Comparison of ENCODE assay signal across 16 cellular contexts in genomic region chr4:130705023-130705422, GRCh38.
A peak's percentile ranks its signal among the peaks of the same experiment; 100 is the strongest.
DNase-seq lines count a peak whose midpoint lies in the region; ATAC-seq, FAIRE-seq and TF ChIP-seq lines count a peak whose summit lies in the region.
"Had no signal": no experiment of that assay in that cellular context is flagged by ENCODE, and none has a peak within 500 bp of the region (broad histone marks: within the 10 kb centered on the region; RNA-seq: fewer than 3 reads in every experiment).

No MANE protein-coding gene starts in this region.

- H3K27me3 Mint-ChIP-seq in HFFc6 (ENCODE audit: insufficient read depth) = peaks cover 3% of the 10 kb centered on the region
- H3K27me3 Mint-ChIP-seq: T-helper 17 cell had no signal

- H3K4me3 ChIP-seq in A673 (ENCODE audit: low read depth, low read length, poor library complexity, severe bottlenecking) (no peak overlapping the region), H1 (ENCODE audit: extremely low read depth in 1 of 4, insufficient read depth in 2 of 4, low read depth in 3 of 4, low read length in 4 of 4) (no peak overlapping the region)
- H3K4me3 ChIP-seq: A549 had no signal

- no peaks in the 10 kb centered on the region for H3K27me3 ChIP-seq in A673 (replicated peaks; ENCODE audit: insufficient read depth, low read depth, low read length, poor library complexity)
- no peaks in the 10 kb centered on the region for H3K27me3 ChIP-seq in H1 (replicated peaks in 1 of 4; ENCODE audit: control insufficient read depth in 3 of 4, extremely low read depth in 1 of 4, insufficient read depth in 3 of 4, low read length in 3 of 4)

- no peak overlapping the region for H3K4me2 ChIP-seq in H1 (ENCODE audit: insufficient read depth in 1 of 2, low read depth in 2 of 2, low read length in 2 of 2)
- H3K4me2 ChIP-seq: A549 had no signal

- no peak overlapping the region for H2BK20ac ChIP-seq in H1 (ENCODE audit: low read length)

- intact Hi-C loops in A673 (cut with micrococcal nuclease; ENCODE audit: unreplicated experiment) = no loop called here

- no peak overlapping the region for H2BK5ac ChIP-seq in H1 (ENCODE audit: low read depth, low read length)

- no peak for TF ChIP-seq EP300 in H1 (IDR thresholded peaks at IDR 0.05; ENCODE audit: borderline replicate concordance in 1 of 2, low read depth in 2 of 2, low read length in 2 of 2)

- H4K8ac ChIP-seq in H1 (ENCODE audit: extremely low read depth, insufficient read depth, low read length) = no peak overlapping the region

- no peak overlapping the region for H3K56ac ChIP-seq in H1 (replicated peaks; ENCODE audit: insufficient read length, low read depth, low read length)

- H4K91ac ChIP-seq in H1 (replicated peaks; ENCODE audit: insufficient read length, low read length) = no peak overlapping the region

- CTCF ChIA-PET in A673 (lab: Charles Lee) = no interaction called here
- CTCF ChIA-PET in H1 (lab: Charles Lee; ENCODE audit: partially characterized antibody) = interaction anchor here (1.3 kb wide), 1 partner anchor 103 kb away, joined by 3 read pairs; no protein-coding TSS in a partner anchor

- no peak for FAIRE-seq in H1 (lab: Jason Lieb, UNC)
- FAIRE-seq: A549 had no signal

- peak; percentile 6 for DNase-seq in A673 (ENCODE audit: low spot score)
- DNase-seq in HFFc6 = no peak
- DNase-seq in OCI-M1 (lab: John Stamatoyannopoulos, UW) = peak; percentile 9
- DNase-seq in H1 (ENCODE audit: low read depth in 1 of 2, low spot score in 2 of 2) = no peak
- DNase-seq in omental fat pad (ENCODE audit: low spot score) = no peak
- DNase-seq: Caco-2, DMS79 treated with DMSO at 0.1 percent for 48 hours, KBM-7, NCI-H1105, NCI-H1930, NCI-H2171 treated with DMSO at 0.1 percent for 48 hours, NCI-H510A treated with DMSO at 0.1 percent for 48 hours, T-helper 17 cell had no signal

- H3K27ac Mint-ChIP-seq in HFFc6 = no peak overlapping the region
- H3K27ac Mint-ChIP-seq: T-helper 17 cell had no signal

- H3K4me3 Mint-ChIP-seq in HFFc6 = no peak overlapping the region
- H3K4me3 Mint-ChIP-seq: T-helper 17 cell had no signal

- no peaks in the 10 kb centered on the region for H3K23me2 ChIP-seq in H1 (ENCODE audit: low read depth, low read length)

- no peaks in the 10 kb centered on the region for H3K79me1 ChIP-seq in H1 (ENCODE audit: low read depth, low read length)

- ATAC-seq in omental fat pad (ENCODE audit: low FRiP score) (no peak), HG02642 (IDR thresholded peaks at IDR 0.05; ENCODE audit: poor library complexity, unreplicated experiment) (no peak), HG03460 (IDR thresholded peaks at IDR 0.05; ENCODE audit: unreplicated experiment) (no peak)
- ATAC-seq: A549, T-helper 17 cell had no signal

- H3K36me3 ChIP-seq in A673 (ENCODE audit: insufficient read depth, low read length, poor library complexity, severe bottlenecking) (no peaks in the 10 kb centered on the region), H1 (ENCODE audit: control insufficient read depth in 2 of 4, insufficient read depth in 4 of 4, low read length in 3 of 4) (no peaks in the 10 kb centered on the region)

- no peak overlapping the region for H2AK5ac ChIP-seq in H1 (ENCODE audit: low read depth, low read length)

- no peak overlapping the region for H4K5ac ChIP-seq in H1 (ENCODE audit: insufficient read length, low read depth, low read length)

- no peaks in the 10 kb centered on the region for H3K4me1 ChIP-seq in A673 (ENCODE audit: insufficient read depth, low read length, poor library complexity, severe bottlenecking)
- no peaks in the 10 kb centered on the region for H3K4me1 ChIP-seq in H1 (replicated peaks in 1 of 4; ENCODE audit: control insufficient read depth in 3 of 4, insufficient read depth in 4 of 4, low read length in 3 of 4)
- H3K4me1 ChIP-seq: A549, Caco-2 had no signal

- no peak overlapping the region for H3K27ac ChIP-seq in A673 (ENCODE audit: low read depth, low read length, poor library complexity, severe bottlenecking)
- H3K27ac ChIP-seq in H1 (ENCODE audit: low read depth, low read length) = no peak overlapping the region
- H3K27ac ChIP-seq: A549 had no signal

- no peak overlapping the region for H3K14ac ChIP-seq in H1 (ENCODE audit: insufficient read length)

- H3K4me1 Mint-ChIP-seq in HFFc6 (ENCODE audit: low read depth) = no peaks in the 10 kb centered on the region
- H3K4me1 Mint-ChIP-seq: T-helper 17 cell had no signal

- POLR2A ChIA-PET in A673 (lab: Charles Lee; ENCODE audit: low non-redundant PET) (no interaction called here), H1 (lab: Charles Lee; ENCODE audit: partially characterized antibody) (no interaction called here)

- BruUV-seq in A673 (replicated peaks; lab: Mats Ljungman, UMichigan) = no TSS peak

- no peak overlapping the region for H2BK120ac ChIP-seq in H1 (replicated peaks; ENCODE audit: low read depth, low read length)

- H3K9me3 ChIP-seq in A673 (ENCODE audit: low read depth, low read length, poor library complexity, severe bottlenecking) = no peaks in the 10 kb centered on the region
- 0 out of 4 replicates have a peak, but pooled peaks cover 0 to 6% of the 10 kb centered on the region in 2 experiments for H3K9me3 ChIP-seq in H1 (ENCODE audit: insufficient read depth in 2 of 2, low read depth in 1 of 2, low read length in 1 of 2)
- H3K9me3 ChIP-seq: A549, Caco-2 had no signal

- no peak for TF ChIP-seq POLR2A in H1 (IDR thresholded peaks at IDR 0.05; ENCODE audit: control extremely low read depth in 1 of 2, low read depth in 2 of 2, low read length in 2 of 2)

- TF ChIP-seq CTCF in A673 (conservative IDR thresholded peaks at IDR 0.05; ENCODE audit: low read depth, low read length) (0 out of 2 replicates have a peak, but pooled peaks have one; percentile 25), HFFc6 (IDR thresholded peaks at IDR 0.05) (peak; percentile 12; the same call in 1 of the 2 replicates), H1 (IDR thresholded peaks at IDR 0.05; ENCODE audit: control extremely low read depth in 1 of 3, insufficient read depth in 1 of 3, low read depth in 1 of 3, low read length in 3 of 3) (no peak), omental fat pad (IDR thresholded peaks at IDR 0.05) (no peak)

- H3K9ac ChIP-seq in H1 (replicated peaks in 1 of 4; ENCODE audit: extremely low read depth in 1 of 4, low read depth in 3 of 4, low read length in 3 of 4) = no peak overlapping the region

- no peaks in the 10 kb centered on the region for H3K36me3 Mint-ChIP-seq in HFFc6 (ENCODE audit: low read depth)

- H3K4ac ChIP-seq in H1 (replicated peaks; ENCODE audit: insufficient read length, low read depth, low read length) = no peak overlapping the region

- H3K23ac ChIP-seq in H1 (ENCODE audit: insufficient read length) = no peak overlapping the region

- no peak overlapping the region for H2AFZ ChIP-seq in H1 (ENCODE audit: low read length)

- no peak overlapping the region for H2BK15ac ChIP-seq in H1 (ENCODE audit: low read length)

- H2BK12ac ChIP-seq in H1 (ENCODE audit: low read depth, low read length) = no peak overlapping the region

- H3K9me3 Mint-ChIP-seq in HFFc6 = no peaks in the 10 kb centered on the region

- 0 out of 4 replicates have a peak, but pooled peaks have one; percentile 24 to 26 for TF ChIP-seq RAD21 in H1 (IDR thresholded peaks at IDR 0.05 in 1 of 2, conservative IDR thresholded peaks at IDR 0.05 in 1 of 2; ENCODE audit: low read depth in 2 of 2, low read length in 2 of 2)

- no peaks in the 10 kb centered on the region for H4K20me1 ChIP-seq in H1 (replicated peaks in 1 of 2; ENCODE audit: control insufficient read depth in 1 of 2, insufficient read depth in 2 of 2, low read length in 2 of 2)

- no peak overlapping the region for H3K18ac ChIP-seq in H1 (ENCODE audit: extremely low read depth, low read length)

- no peaks in the 10 kb centered on the region for H3K79me2 ChIP-seq in H1 (ENCODE audit: control insufficient read depth in 1 of 2, insufficient read depth in 2 of 2, low read length in 2 of 2)

TF ChIP-seq in H1, 55 proteins besides CTCF, POLR2A, EP300 and RAD21:
- TF ChIP-seq SP1 (IDR thresholded peaks at IDR 0.05; ENCODE audit: low read depth, low read length) = no peak
- TF ChIP-seq CHD2 (IDR thresholded peaks at IDR 0.05; ENCODE audit: low read length) = no peak
- TF ChIP-seq TEAD4 (IDR thresholded peaks at IDR 0.05; ENCODE audit: low read depth, low read length) = no peak
- TF ChIP-seq MAFK (IDR thresholded peaks at IDR 0.05; ENCODE audit: low read depth, low read length) = no peak
TF ChIP-seq in H1: peak in this region for 0.

Comparison
In these comparisons a context has a peak if more than half of its experiments do, and no peak if none do; other contexts are left out.
1. DNase-seq: peak in A673 (single experiment) and OCI-M1 (single experiment); none in HFFc6 (single experiment), H1 (0 of 2) and omental fat pad (single experiment).
2. CTCF ChIP-seq: peak in A673 (single experiment) and HFFc6 (single experiment); none in H1 (0 of 3) and omental fat pad (0 of 3).